In the genomic region with DNA sequence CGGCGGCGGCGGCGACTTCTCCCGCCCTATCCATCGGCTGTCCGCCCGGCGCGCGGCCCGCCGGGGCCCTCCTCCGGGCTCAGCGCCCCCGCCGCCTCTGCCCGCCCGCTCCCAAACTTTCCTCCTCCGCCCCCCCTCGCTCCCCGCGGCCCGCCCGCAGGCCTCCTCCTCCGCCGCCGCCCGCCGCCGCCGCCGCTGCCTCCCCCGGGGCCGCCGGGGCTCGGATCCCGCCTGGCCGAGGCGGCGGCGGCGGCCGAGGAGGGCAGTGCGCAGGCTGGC, we compare ENCODE assay signal across 9 cellular contexts. TPM values are rescaled to one million over a fixed set of nuclear protein-coding genes. Genes with fewer than 3 reads are reported as not detected.
A peak's percentile ranks its signal among the peaks of the same experiment; 100 is the strongest.
DNase-seq lines count a peak whose midpoint lies in the region; FAIRE-seq and TF ChIP-seq lines count a peak whose summit lies in the region.
"Had no signal": no experiment of that assay in that cellular context is flagged by ENCODE, and none has a peak within 500 bp of the region (broad histone marks: within the 10 kb centered on the region; RNA-seq: fewer than 3 reads in every experiment).

No MANE protein-coding gene starts in this region.

- H3K4me1 ChIP-seq in prostate gland (replicated peaks): no peaks in the 10 kb centered on the region

- H3K9me3 Mint-ChIP-seq in activated CD4-positive, alpha-beta T cell treated with anti-CD3 and anti-CD28 coated beads, Interleukin-2, amount 10 ng/mL, durations not matched to agents 7 days and 5 days: no peaks in the 10 kb centered on the region
- H3K9me3 Mint-ChIP-seq: activated naive CD4-positive, alpha-beta T cell treated with anti-CD3 and anti-CD28 coated beads, Interleukin-2, amount 50 U/mL, for 24 hours had no signal

- no peak for TF ChIP-seq POLR2A in prostate gland (IDR thresholded peaks at IDR 0.05)

- H3K36me3 ChIP-seq in GM06990 (ENCODE audit: control insufficient read depth, insufficient read depth, low read length) (no peaks in the 10 kb centered on the region), prostate gland (no peaks in the 10 kb centered on the region)

- H3K36me3 Mint-ChIP-seq in activated CD4-positive, alpha-beta T cell treated with anti-CD3 and anti-CD28 coated beads, Interleukin-2, amount 10 ng/mL, durations not matched to agents 7 days and 5 days (ENCODE audit: low read depth): peaks cover 19% of the 10 kb centered on the region
- H3K36me3 Mint-ChIP-seq: activated naive CD4-positive, alpha-beta T cell treated with anti-CD3 and anti-CD28 coated beads, Interleukin-2, amount 50 U/mL, for 24 hours had no signal

- H3K27ac ChIP-seq in HL-60 (replicated peaks) (no peak overlapping the region), coronary artery (peak overlapping the region; percentile 70 to 95), prostate gland (peak overlapping the region; percentile 88 to 91)

- intact Hi-C loops in prostate gland (cut with DNase I): loop anchor here (2.0 to 10.0 kb wide), 5 partner anchors 40 to 342 kb away; a partner anchor contains a TSS

- FAIRE-seq in frontal cortex (lab: Jason Lieb, UNC): no peak

- H3K4me3 Mint-ChIP-seq in activated CD4-positive, alpha-beta T cell treated with anti-CD3 and anti-CD28 coated beads, Interleukin-2, amount 10 ng/mL, durations not matched to agents 7 days and 5 days: no peak overlapping the region

- WGBS in prostate gland: 2% methylated on average over 38 of the region's 46 CpGs

- CTCF ChIA-PET in activated CD4-positive, alpha-beta T cell treated with anti-CD3 and anti-CD28 coated beads, Interleukin-2, amount 10 ng/mL, durations not matched to agents 7 days and 5 days (lab: Charles Lee): interaction anchor here (0.6 to 1.5 kb wide), 2 partner anchors 30 to 136 kb away, joined by 5 to 8 read pairs; no protein-coding TSS in a partner anchor

- DNase-seq in GM06990 (ENCODE audit: extremely low read depth, insufficient read length) (no peak), HL-60 (ENCODE audit: low read depth in 1 of 2, low spot score in 1 of 2) (no peak), coronary artery (ENCODE audit: low spot score) (no peak), prostate gland (ENCODE audit: low spot score) (no peak), frontal cortex (ENCODE audit: low spot score in 2 of 2) (no peak), NCI-H748 treated with DMSO at 0.1 percent for 48 hours (lab: John Stamatoyannopoulos, UW) (no peak)
- no peak for DNase-seq in activated CD4-positive, alpha-beta T cell treated with anti-CD3 and anti-CD28 coated beads, Interleukin-2, amount 50 U/mL, for 1 hour
- DNase-seq in activated CD4-positive, alpha-beta T cell treated with anti-CD3 and anti-CD28 coated beads, Interleukin-2, amount 10 ng/mL, durations not matched to agents 7 days and 5 days: no peak

- TF ChIP-seq CTCF in GM06990 (IDR thresholded peaks at IDR 0.05; ENCODE audit: insufficient read depth, low read length, poor library complexity, severe bottlenecking) (no peak), HL-60 (IDR thresholded peaks at IDR 0.05; ENCODE audit: insufficient read depth, low read length) (no peak), coronary artery (IDR thresholded peaks at IDR 0.05) (no peak), prostate gland (IDR thresholded peaks at IDR 0.05) (no peak)

- no peaks in the 10 kb centered on the region for H3K9me3 ChIP-seq in prostate gland

- POLR2A ChIA-PET in activated CD4-positive, alpha-beta T cell treated with anti-CD3 and anti-CD28 coated beads, Interleukin-2, amount 10 ng/mL, durations not matched to agents 7 days and 5 days (lab: Charles Lee): no interaction called here

- peak overlapping the region; percentile 76 for H3K4me3 ChIP-seq in GM06990 (replicated peaks; ENCODE audit: low read depth, low read length)
- H3K4me3 ChIP-seq in HL-60 (replicated peaks; ENCODE audit: insufficient read depth, low read length): peak overlapping the region; percentile 86
- H3K4me3 ChIP-seq in coronary artery: peak overlapping the region; percentile 94
- peak overlapping the region; percentile 84 to 85 for H3K4me3 ChIP-seq in prostate gland

- peaks cover 40% of the 10 kb centered on the region for H3K4me1 Mint-ChIP-seq in activated CD4-positive, alpha-beta T cell treated with anti-CD3 and anti-CD28 coated beads, Interleukin-2, amount 10 ng/mL, durations not matched to agents 7 days and 5 days

- H3K27ac Mint-ChIP-seq in activated CD4-positive, alpha-beta T cell treated with anti-CD3 and anti-CD28 coated beads, Interleukin-2, amount 10 ng/mL, durations not matched to agents 7 days and 5 days: no peak overlapping the region

- peaks cover 33% of the 10 kb centered on the region for H3K27me3 Mint-ChIP-seq in activated CD4-positive, alpha-beta T cell treated with anti-CD3 and anti-CD28 coated beads, Interleukin-2, amount 10 ng/mL, durations not matched to agents 7 days and 5 days
- H3K27me3 Mint-ChIP-seq: activated naive CD4-positive, alpha-beta T cell treated with anti-CD3 and anti-CD28 coated beads, Interleukin-2, amount 50 U/mL, for 24 hours had no signal

- H3K27me3 ChIP-seq in GM06990 (replicated peaks; ENCODE audit: control insufficient read depth, insufficient read depth, low read length) (no peaks in the 10 kb centered on the region), HL-60 (ENCODE audit: insufficient read depth, poor library complexity, severe bottlenecking) (no peaks in the 10 kb centered on the region), prostate gland (replicated peaks; ENCODE audit: insufficient read depth) (no peaks in the 10 kb centered on the region)

RNA-seq across cellular contexts. Expression of a gene that starts 0.5 kb away (rescaled TPM):
- 10 to 100 TPM; 48.5 to 77.6 TPM for total RNA-seq in prostate gland
- 37.5 TPM for total RNA-seq in frontal cortex
- 10 to 100 TPM; 21.5 to 22.5 TPM for total RNA-seq in activated CD4-positive, alpha-beta T cell treated with anti-CD3 and anti-CD28 coated beads, Interleukin-2, amount 10 ng/mL, durations not matched to agents 7 days and 5 days

RNA-seq across cellular contexts. Expression of a gene that starts 39.7 kb away (rescaled TPM):
- total RNA-seq in prostate gland: 10 to 100 TPM; 62.4 to 91.2 TPM
- total RNA-seq in frontal cortex: 35.9 TPM
- 10 to 100 TPM; 58.7 to 63.6 TPM for total RNA-seq in activated CD4-positive, alpha-beta T cell treated with anti-CD3 and anti-CD28 coated beads, Interleukin-2, amount 10 ng/mL, durations not matched to agents 7 days and 5 days
